Comparison of ENCODE assay signal across 1 cellular context in the genomic region with DNA sequence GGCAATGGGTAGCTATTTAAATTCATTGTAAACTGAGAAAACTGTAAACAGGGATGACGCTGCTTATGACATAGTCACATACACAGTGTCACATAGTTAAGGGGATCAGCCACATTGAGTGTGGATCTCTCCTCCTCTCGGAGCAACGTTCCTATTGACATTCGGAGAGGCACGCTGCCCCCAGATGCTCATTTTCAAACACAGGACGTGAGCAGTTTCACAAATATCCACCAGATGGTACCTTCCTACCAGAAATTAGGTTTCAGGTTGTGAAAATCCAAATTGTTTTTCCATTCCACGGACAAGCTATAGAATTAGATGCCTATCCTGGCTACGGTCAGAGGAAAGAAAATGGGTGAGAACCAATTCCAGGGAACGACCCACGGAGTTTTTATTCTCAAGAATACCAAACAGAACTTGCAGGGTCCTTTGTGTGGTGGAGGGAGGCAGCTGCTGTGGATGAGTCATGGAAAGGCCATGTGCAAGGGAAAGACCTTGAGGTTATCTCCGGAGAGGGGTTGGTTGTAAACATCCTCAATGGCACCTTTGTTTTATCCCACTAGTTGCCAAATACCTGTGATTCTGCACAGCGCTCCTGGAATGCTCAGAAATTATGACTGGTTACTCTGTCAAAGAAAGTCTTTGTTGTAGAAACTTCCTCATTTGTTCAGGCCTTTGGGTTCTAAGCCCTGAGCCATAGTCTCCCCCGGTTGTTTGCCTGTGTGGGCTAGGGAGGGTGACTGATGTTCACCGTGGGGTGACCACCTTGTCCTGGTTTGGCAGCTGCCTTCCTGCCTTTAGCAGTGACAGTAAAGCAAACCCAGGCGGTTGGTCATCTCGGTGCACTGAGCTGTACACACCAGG.
TF ChIP-seq lines count a peak whose summit lies in the region.

No MANE protein-coding gene starts in this region.

TF ChIP-seq in HepG2, 621 proteins besides CTCF, POLR2A, EP300 and RAD21 (continued from another document and continues in another):
- TF ChIP-seq, protein P1, sequence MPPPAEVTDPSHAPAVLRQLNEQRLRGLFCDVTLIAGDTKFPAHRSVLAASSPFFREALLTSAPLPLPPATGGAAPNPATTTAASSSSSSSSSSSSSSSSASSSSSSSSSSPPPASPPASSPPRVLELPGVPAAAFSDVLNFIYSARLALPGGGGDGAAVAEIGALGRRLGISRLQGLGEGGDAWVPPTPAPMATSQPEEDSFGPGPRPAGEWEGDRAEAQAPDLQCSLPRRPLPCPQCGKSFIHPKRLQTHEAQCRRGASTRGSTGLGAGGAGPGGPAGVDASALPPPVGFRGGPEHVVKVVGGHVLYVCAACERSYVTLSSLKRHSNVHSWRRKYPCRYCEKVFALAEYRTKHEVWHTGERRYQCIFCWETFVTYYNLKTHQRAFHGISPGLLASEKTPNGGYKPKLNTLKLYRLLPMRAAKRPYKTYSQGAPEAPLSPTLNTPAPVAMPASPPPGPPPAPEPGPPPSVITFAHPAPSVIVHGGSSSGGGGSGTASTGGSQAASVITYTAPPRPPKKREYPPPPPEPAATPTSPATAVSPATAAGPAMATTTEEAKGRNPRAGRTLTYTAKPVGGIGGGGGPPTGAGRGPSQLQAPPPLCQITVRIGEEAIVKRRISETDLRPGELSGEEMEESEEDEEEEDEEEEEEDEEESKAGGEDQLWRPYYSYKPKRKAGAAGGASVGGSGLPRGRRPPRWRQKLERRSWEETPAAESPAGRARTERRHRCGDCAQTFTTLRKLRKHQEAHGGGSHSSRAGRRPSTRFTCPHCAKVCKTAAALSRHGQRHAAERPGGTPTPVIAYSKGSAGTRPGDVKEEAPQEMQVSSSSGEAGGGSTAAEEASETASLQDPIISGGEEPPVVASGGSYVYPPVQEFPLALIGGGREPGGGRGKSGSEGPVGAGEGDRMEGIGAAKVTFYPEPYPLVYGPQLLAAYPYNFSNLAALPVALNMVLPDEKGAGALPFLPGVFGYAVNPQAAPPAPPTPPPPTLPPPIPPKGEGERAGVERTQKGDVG (CRISPR knock-in tag; IDR thresholded peaks at IDR 0.05; ENCODE audit: borderline replicate concordance), result peak; percentile 95
- TF ChIP-seq ZNF331 (CRISPR knock-in tag; IDR thresholded peaks at IDR 0.05) (peak; percentile 15), IKZF4 (CRISPR knock-in tag; IDR thresholded peaks at IDR 0.05; ENCODE audit: borderline replicate concordance, low read depth, not compliant biosample characterization) (no peak), KAT2B (IDR thresholded peaks at IDR 0.05; ENCODE audit: borderline replicate concordance, low read depth, low read length) (no peak), TARDBP (CRISPR knock-in tag; IDR thresholded peaks at IDR 0.05) (peak; percentile 78), FOXA1 (IDR thresholded peaks at IDR 0.05) (peak; percentile 84), FOXA1 (CRISPR knock-in tag; IDR thresholded peaks at IDR 0.05) (peak; percentile 99), ZBTB1 (CRISPR knock-in tag; IDR thresholded peaks at IDR 0.05; ENCODE audit: borderline replicate concordance) (no peak), RXRA (CRISPR knock-in tag; IDR thresholded peaks at IDR 0.05) (peak; percentile 97), ZNF44 (CRISPR knock-in tag; IDR thresholded peaks at IDR 0.05) (no peak), ZSCAN30 (CRISPR knock-in tag; IDR thresholded peaks at IDR 0.05) (peak; percentile 71; the same call in 1 of the 2 replicates), FLYWCH1 (CRISPR knock-in tag; IDR thresholded peaks at IDR 0.05) (no peak), ZSCAN20 (CRISPR knock-in tag; IDR thresholded peaks at IDR 0.05; ENCODE audit: borderline replicate concordance) (no peak), HHEX (CRISPR knock-in tag; IDR thresholded peaks at IDR 0.05) (peak; percentile 67), MBD4 (IDR thresholded peaks at IDR 0.05; ENCODE audit: borderline replicate concordance, low read length) (peak; percentile 65; the same call in 1 of the 2 replicates), ZNF207 (IDR thresholded peaks at IDR 0.05; ENCODE audit: borderline replicate concordance) (no peak), HNRNPH1 (optimal IDR thresholded peaks at IDR 0.05; ENCODE audit: low read depth, low read length) (peak; percentile 63), MAFK (conservative IDR thresholded peaks at IDR 0.05 in 1 of 2, IDR thresholded peaks at IDR 0.05 in 1 of 2; ENCODE audit: low read length in 2 of 2) (peak; percentile 11 to 18; a peak in 1 of 4 replicates), NFYC (CRISPR knock-in tag; IDR thresholded peaks at IDR 0.05) (peak; percentile 31; the same call in 1 of the 2 replicates), ISX (CRISPR knock-in tag; conservative IDR thresholded peaks at IDR 0.05) (no peak), HES4 (CRISPR knock-in tag; IDR thresholded peaks at IDR 0.05; ENCODE audit: borderline replicate concordance) (no peak; the same call in 1 of the 2 replicates), ATRX (CRISPR knock-in tag; IDR thresholded peaks at IDR 0.05; ENCODE audit: borderline replicate concordance) (no peak), ZNF607 (CRISPR knock-in tag; IDR thresholded peaks at IDR 0.05; ENCODE audit: borderline replicate concordance) (peak; percentile 94), ZC3H13 (CRISPR knock-in tag; IDR thresholded peaks at IDR 0.05) (no peak), NFRKB (IDR thresholded peaks at IDR 0.05) (no peak), SP1 (IDR thresholded peaks at IDR 0.05) (no peak), SP1 (CRISPR knock-in tag; IDR thresholded peaks at IDR 0.05) (peak; percentile 24; the same call in 1 of the 2 replicates), SMAD3 (CRISPR knock-in tag; IDR thresholded peaks at IDR 0.05) (no peak; the same call in none of the 2 replicates), FOXJ3 (CRISPR knock-in tag; IDR thresholded peaks at IDR 0.05; ENCODE audit: borderline replicate concordance) (peak; percentile 92), TMF1 (CRISPR knock-in tag; IDR thresholded peaks at IDR 0.05; ENCODE audit: low read depth) (0 out of 2 replicates have a peak, but pooled peaks have one; percentile 47), NR2F1 (CRISPR knock-in tag; IDR thresholded peaks at IDR 0.05) (peak; percentile 61 to 90; a peak in 3 of 4 replicates), POLR2AphosphoS2 (IDR thresholded peaks at IDR 0.05; ENCODE audit: low read depth, low read length) (0 out of 2 replicates have a peak, but pooled peaks have one; percentile 69), ZNF839 (CRISPR knock-in tag; IDR thresholded peaks at IDR 0.05; ENCODE audit: borderline replicate concordance) (no peak; the same call in 1 of the 2 replicates), MYNN (CRISPR knock-in tag; IDR thresholded peaks at IDR 0.05; ENCODE audit: low read depth) (0 out of 2 replicates have a peak, but pooled peaks have one; percentile 56), ZNF670 (CRISPR knock-in tag; IDR thresholded peaks at IDR 0.05; ENCODE audit: borderline replicate concordance) (peak; percentile 89)
- TF ChIP-seq, protein P2, sequence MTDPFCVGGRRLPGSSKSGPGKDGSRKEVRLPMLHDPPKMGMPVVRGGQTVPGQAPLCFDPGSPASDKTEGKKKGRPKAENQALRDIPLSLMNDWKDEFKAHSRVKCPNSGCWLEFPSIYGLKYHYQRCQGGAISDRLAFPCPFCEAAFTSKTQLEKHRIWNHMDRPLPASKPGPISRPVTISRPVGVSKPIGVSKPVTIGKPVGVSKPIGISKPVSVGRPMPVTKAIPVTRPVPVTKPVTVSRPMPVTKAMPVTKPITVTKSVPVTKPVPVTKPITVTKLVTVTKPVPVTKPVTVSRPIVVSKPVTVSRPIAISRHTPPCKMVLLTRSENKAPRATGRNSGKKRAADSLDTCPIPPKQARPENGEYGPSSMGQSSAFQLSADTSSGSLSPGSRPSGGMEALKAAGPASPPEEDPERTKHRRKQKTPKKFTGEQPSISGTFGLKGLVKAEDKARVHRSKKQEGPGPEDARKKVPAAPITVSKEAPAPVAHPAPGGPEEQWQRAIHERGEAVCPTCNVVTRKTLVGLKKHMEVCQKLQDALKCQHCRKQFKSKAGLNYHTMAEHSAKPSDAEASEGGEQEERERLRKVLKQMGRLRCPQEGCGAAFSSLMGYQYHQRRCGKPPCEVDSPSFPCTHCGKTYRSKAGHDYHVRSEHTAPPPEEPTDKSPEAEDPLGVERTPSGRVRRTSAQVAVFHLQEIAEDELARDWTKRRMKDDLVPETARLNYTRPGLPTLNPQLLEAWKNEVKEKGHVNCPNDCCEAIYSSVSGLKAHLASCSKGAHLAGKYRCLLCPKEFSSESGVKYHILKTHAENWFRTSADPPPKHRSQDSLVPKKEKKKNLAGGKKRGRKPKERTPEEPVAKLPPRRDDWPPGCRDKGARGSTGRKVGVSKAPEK (CRISPR knock-in tag; IDR thresholded peaks at IDR 0.05; ENCODE audit: borderline replicate concordance), result peak; percentile 9; the same call in 1 of the 2 replicates
- TF ChIP-seq, protein P3, sequence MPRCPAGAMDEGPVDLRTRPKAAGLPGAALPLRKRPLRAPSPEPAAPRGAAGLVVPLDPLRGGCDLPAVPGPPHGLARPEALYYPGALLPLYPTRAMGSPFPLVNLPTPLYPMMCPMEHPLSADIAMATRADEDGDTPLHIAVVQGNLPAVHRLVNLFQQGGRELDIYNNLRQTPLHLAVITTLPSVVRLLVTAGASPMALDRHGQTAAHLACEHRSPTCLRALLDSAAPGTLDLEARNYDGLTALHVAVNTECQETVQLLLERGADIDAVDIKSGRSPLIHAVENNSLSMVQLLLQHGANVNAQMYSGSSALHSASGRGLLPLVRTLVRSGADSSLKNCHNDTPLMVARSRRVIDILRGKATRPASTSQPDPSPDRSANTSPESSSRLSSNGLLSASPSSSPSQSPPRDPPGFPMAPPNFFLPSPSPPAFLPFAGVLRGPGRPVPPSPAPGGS (CRISPR knock-in tag; IDR thresholded peaks at IDR 0.05), result peak; percentile 19
- TF ChIP-seq, protein P4, sequence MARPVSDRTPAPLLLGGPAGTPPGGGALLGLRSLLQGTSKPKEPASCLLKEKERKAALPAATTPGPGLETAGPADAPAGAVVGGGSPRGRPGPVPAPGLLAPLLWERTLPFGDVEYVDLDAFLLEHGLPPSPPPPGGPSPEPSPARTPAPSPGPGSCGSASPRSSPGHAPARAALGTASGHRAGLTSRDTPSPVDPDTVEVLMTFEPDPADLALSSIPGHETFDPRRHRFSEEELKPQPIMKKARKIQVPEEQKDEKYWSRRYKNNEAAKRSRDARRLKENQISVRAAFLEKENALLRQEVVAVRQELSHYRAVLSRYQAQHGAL (CRISPR knock-in tag; IDR thresholded peaks at IDR 0.05; ENCODE audit: not compliant biosample characterization), result no peak
- TF ChIP-seq, protein P5, sequence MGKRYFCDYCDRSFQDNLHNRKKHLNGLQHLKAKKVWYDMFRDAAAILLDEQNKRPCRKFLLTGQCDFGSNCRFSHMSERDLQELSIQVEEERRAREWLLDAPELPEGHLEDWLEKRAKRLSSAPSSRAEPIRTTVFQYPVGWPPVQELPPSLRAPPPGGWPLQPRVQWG (CRISPR knock-in tag; IDR thresholded peaks at IDR 0.05; ENCODE audit: borderline replicate concordance, low read depth), result no peak
- TF ChIP-seq, protein P6, sequence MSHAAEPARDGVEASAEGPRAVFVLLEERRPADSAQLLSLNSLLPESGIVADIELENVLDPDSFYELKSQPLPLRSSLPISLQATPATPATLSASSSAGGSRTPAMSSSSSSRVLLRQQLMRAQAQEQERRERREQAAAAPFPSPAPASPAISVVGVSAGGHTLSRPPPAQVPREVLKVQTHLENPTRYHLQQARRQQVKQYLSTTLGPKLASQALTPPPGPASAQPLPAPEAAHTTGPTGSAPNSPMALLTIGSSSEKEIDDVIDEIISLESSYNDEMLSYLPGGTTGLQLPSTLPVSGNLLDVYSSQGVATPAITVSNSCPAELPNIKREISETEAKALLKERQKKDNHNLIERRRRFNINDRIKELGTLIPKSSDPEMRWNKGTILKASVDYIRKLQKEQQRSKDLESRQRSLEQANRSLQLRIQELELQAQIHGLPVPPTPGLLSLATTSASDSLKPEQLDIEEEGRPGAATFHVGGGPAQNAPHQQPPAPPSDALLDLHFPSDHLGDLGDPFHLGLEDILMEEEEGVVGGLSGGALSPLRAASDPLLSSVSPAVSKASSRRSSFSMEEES (CRISPR knock-in tag; IDR thresholded peaks at IDR 0.05), result peak; percentile 96
- TF ChIP-seq, protein P7, sequence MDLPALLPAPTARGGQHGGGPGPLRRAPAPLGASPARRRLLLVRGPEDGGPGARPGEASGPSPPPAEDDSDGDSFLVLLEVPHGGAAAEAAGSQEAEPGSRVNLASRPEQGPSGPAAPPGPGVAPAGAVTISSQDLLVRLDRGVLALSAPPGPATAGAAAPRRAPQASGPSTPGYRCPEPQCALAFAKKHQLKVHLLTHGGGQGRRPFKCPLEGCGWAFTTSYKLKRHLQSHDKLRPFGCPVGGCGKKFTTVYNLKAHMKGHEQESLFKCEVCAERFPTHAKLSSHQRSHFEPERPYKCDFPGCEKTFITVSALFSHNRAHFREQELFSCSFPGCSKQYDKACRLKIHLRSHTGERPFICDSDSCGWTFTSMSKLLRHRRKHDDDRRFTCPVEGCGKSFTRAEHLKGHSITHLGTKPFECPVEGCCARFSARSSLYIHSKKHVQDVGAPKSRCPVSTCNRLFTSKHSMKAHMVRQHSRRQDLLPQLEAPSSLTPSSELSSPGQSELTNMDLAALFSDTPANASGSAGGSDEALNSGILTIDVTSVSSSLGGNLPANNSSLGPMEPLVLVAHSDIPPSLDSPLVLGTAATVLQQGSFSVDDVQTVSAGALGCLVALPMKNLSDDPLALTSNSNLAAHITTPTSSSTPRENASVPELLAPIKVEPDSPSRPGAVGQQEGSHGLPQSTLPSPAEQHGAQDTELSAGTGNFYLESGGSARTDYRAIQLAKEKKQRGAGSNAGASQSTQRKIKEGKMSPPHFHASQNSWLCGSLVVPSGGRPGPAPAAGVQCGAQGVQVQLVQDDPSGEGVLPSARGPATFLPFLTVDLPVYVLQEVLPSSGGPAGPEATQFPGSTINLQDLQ (CRISPR knock-in tag; IDR thresholded peaks at IDR 0.05), result 0 out of 2 replicates have a peak, but pooled peaks have one; percentile 53
- TF ChIP-seq, protein P8, sequence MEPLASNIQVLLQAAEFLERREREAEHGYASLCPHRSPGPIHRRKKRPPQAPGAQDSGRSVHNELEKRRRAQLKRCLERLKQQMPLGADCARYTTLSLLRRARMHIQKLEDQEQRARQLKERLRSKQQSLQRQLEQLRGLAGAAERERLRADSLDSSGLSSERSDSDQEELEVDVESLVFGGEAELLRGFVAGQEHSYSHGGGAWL (CRISPR knock-in tag; IDR thresholded peaks at IDR 0.05), result peak; percentile 56
- TF ChIP-seq, protein P9, sequence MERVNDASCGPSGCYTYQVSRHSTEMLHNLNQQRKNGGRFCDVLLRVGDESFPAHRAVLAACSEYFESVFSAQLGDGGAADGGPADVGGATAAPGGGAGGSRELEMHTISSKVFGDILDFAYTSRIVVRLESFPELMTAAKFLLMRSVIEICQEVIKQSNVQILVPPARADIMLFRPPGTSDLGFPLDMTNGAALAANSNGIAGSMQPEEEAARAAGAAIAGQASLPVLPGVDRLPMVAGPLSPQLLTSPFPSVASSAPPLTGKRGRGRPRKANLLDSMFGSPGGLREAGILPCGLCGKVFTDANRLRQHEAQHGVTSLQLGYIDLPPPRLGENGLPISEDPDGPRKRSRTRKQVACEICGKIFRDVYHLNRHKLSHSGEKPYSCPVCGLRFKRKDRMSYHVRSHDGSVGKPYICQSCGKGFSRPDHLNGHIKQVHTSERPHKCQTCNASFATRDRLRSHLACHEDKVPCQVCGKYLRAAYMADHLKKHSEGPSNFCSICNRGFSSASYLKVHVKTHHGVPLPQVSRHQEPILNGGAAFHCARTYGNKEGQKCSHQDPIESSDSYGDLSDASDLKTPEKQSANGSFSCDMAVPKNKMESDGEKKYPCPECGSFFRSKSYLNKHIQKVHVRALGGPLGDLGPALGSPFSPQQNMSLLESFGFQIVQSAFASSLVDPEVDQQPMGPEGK (CRISPR knock-in tag; IDR thresholded peaks at IDR 0.05), result peak; percentile 94
